In the genomic region with DNA sequence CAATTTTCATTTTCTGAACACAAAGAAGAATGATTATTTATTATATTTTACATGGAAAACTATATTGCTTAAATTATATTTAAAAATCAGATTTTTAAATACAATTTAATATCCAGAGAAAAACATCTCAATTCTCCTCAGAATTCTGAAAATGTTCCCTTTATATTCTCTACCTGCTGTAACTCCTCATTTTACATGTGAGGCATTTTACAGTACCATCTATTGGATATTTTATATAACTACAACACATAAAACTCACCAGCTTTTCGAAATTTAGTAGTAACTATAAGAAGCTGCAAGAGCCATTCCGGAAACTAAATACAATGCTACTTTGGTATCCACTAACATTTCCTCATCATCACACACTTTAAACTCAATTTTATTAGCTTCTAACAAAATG, we compare ENCODE assay signal across 2 cellular contexts.
TF ChIP-seq lines count a peak whose summit lies in the region.

No MANE protein-coding gene starts in this region.

TF ChIP-seq in liver, 16 proteins besides CTCF, POLR2A, EP300 and RAD21:
- TF ChIP-seq NR2F2 (IDR thresholded peaks at IDR 0.05) = no peak
- TF ChIP-seq RXRA (IDR thresholded peaks at IDR 0.05) = no peak
- TF ChIP-seq, protein P1, sequence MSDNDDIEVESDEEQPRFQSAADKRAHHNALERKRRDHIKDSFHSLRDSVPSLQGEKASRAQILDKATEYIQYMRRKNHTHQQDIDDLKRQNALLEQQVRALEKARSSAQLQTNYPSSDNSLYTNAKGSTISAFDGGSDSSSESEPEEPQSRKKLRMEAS (IDR thresholded peaks at IDR 0.05) = no peak
- TF ChIP-seq YY1 (IDR thresholded peaks at IDR 0.05) = no peak
- no peak for TF ChIP-seq SP1 (IDR thresholded peaks at IDR 0.05)
- TF ChIP-seq, protein P2, sequence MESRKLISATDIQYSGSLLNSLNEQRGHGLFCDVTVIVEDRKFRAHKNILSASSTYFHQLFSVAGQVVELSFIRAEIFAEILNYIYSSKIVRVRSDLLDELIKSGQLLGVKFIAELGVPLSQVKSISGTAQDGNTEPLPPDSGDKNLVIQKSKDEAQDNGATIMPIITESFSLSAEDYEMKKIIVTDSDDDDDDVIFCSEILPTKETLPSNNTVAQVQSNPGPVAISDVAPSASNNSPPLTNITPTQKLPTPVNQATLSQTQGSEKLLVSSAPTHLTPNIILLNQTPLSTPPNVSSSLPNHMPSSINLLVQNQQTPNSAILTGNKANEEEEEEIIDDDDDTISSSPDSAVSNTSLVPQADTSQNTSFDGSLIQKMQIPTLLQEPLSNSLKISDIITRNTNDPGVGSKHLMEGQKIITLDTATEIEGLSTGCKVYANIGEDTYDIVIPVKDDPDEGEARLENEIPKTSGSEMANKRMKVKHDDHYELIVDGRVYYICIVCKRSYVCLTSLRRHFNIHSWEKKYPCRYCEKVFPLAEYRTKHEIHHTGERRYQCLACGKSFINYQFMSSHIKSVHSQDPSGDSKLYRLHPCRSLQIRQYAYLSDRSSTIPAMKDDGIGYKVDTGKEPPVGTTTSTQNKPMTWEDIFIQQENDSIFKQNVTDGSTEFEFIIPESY (IDR thresholded peaks at IDR 0.05) = no peak
- no peak for TF ChIP-seq HNF4G (IDR thresholded peaks at IDR 0.05)
- TF ChIP-seq FOXA1 (IDR thresholded peaks at IDR 0.05) = no peak
- TF ChIP-seq, protein P3, sequence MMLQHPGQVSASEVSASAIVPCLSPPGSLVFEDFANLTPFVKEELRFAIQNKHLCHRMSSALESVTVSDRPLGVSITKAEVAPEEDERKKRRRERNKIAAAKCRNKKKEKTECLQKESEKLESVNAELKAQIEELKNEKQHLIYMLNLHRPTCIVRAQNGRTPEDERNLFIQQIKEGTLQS (IDR thresholded peaks at IDR 0.05) = no peak
- TF ChIP-seq HNF4A (conservative IDR thresholded peaks at IDR 0.05) = no peak
- no peak for TF ChIP-seq FOXA2 (IDR thresholded peaks at IDR 0.05)
- no peak for TF ChIP-seq GABPA (IDR thresholded peaks at IDR 0.05 in 1 of 2, conservative IDR thresholded peaks at IDR 0.05 in 1 of 2)
- TF ChIP-seq TAF1 (conservative IDR thresholded peaks at IDR 0.05) = no peak
- TF ChIP-seq EGR1 (IDR thresholded peaks at IDR 0.05; ENCODE audit: low read depth in 2 of 2) = no peak

TF ChIP-seq in HepG2, 621 proteins besides CTCF, POLR2A, EP300 and RAD21:
- TF ChIP-seq MIER3 (CRISPR knock-in tag; IDR thresholded peaks at IDR 0.05; ENCODE audit: borderline replicate concordance) (no peak), HMG20B (CRISPR knock-in tag; conservative IDR thresholded peaks at IDR 0.05) (no peak), SOX13 (IDR thresholded peaks at IDR 0.05) (no peak), SOX13 (CRISPR knock-in tag; conservative IDR thresholded peaks at IDR 0.05 in 1 of 2, IDR thresholded peaks at IDR 0.05 in 1 of 2) (no peak), ARNT (IDR thresholded peaks at IDR 0.05) (no peak), ZSCAN12 (CRISPR knock-in tag; IDR thresholded peaks at IDR 0.05) (no peak), TOE1 (CRISPR knock-in tag; IDR thresholded peaks at IDR 0.05) (no peak), NFYC (CRISPR knock-in tag; IDR thresholded peaks at IDR 0.05) (no peak), HCFC1 (IDR thresholded peaks at IDR 0.05; ENCODE audit: low read depth, low read length) (no peak), PPARG (CRISPR knock-in tag; conservative IDR thresholded peaks at IDR 0.05) (no peak)
- TF ChIP-seq, protein P4, sequence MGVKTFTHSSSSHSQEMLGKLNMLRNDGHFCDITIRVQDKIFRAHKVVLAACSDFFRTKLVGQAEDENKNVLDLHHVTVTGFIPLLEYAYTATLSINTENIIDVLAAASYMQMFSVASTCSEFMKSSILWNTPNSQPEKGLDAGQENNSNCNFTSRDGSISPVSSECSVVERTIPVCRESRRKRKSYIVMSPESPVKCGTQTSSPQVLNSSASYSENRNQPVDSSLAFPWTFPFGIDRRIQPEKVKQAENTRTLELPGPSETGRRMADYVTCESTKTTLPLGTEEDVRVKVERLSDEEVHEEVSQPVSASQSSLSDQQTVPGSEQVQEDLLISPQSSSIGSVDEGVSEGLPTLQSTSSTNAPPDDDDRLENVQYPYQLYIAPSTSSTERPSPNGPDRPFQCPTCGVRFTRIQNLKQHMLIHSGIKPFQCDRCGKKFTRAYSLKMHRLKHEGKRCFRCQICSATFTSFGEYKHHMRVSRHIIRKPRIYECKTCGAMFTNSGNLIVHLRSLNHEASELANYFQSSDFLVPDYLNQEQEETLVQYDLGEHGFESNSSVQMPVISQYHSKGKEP (CRISPR knock-in tag; IDR thresholded peaks at IDR 0.05) = no peak
- TF ChIP-seq, protein P5, sequence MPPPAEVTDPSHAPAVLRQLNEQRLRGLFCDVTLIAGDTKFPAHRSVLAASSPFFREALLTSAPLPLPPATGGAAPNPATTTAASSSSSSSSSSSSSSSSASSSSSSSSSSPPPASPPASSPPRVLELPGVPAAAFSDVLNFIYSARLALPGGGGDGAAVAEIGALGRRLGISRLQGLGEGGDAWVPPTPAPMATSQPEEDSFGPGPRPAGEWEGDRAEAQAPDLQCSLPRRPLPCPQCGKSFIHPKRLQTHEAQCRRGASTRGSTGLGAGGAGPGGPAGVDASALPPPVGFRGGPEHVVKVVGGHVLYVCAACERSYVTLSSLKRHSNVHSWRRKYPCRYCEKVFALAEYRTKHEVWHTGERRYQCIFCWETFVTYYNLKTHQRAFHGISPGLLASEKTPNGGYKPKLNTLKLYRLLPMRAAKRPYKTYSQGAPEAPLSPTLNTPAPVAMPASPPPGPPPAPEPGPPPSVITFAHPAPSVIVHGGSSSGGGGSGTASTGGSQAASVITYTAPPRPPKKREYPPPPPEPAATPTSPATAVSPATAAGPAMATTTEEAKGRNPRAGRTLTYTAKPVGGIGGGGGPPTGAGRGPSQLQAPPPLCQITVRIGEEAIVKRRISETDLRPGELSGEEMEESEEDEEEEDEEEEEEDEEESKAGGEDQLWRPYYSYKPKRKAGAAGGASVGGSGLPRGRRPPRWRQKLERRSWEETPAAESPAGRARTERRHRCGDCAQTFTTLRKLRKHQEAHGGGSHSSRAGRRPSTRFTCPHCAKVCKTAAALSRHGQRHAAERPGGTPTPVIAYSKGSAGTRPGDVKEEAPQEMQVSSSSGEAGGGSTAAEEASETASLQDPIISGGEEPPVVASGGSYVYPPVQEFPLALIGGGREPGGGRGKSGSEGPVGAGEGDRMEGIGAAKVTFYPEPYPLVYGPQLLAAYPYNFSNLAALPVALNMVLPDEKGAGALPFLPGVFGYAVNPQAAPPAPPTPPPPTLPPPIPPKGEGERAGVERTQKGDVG (CRISPR knock-in tag; IDR thresholded peaks at IDR 0.05; ENCODE audit: borderline replicate concordance) = no peak
